In the genomic region with DNA sequence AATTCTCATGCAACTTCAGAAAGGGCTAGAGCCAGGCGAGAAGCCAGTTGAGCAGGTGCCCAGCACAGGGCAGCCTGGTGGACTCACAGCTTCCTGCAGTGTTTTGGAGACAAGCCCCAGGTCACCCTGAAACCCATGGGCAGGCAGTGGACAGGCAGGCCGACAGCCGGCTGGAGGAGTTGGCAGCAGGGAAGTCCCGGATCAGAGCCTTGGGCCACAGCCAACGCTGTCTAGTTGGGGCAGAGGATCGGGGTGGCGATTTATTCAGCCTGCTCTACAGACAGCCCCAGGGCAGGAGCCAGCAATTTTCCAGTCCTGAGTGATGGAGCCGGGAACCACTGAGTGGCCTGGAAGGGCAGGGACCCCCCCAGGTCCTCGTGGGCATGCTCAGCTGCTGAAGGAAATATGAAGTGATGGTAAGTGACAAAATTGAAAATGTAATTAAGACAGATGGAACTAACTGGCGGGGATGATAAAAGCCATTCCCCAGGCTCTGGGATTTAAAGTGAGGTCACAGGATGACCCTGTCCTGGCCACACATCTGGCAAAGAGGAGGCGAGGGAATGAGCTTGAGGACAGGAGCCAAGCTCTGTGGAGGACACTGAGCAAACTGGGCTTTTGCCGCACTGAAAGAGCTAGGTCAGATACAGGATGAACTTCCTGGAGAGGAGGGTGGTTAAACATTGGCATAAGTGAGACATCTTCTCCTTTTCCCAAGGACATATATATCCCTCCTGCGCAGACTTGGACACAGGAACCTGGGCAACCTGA, we compare ENCODE assay signal across 1 cellular context.
TF ChIP-seq lines count a peak whose summit lies in the region.

No MANE protein-coding gene starts in this region.

TF ChIP-seq in HepG2, 621 proteins besides CTCF, POLR2A, EP300 and RAD21:
- TF ChIP-seq, protein P1, sequence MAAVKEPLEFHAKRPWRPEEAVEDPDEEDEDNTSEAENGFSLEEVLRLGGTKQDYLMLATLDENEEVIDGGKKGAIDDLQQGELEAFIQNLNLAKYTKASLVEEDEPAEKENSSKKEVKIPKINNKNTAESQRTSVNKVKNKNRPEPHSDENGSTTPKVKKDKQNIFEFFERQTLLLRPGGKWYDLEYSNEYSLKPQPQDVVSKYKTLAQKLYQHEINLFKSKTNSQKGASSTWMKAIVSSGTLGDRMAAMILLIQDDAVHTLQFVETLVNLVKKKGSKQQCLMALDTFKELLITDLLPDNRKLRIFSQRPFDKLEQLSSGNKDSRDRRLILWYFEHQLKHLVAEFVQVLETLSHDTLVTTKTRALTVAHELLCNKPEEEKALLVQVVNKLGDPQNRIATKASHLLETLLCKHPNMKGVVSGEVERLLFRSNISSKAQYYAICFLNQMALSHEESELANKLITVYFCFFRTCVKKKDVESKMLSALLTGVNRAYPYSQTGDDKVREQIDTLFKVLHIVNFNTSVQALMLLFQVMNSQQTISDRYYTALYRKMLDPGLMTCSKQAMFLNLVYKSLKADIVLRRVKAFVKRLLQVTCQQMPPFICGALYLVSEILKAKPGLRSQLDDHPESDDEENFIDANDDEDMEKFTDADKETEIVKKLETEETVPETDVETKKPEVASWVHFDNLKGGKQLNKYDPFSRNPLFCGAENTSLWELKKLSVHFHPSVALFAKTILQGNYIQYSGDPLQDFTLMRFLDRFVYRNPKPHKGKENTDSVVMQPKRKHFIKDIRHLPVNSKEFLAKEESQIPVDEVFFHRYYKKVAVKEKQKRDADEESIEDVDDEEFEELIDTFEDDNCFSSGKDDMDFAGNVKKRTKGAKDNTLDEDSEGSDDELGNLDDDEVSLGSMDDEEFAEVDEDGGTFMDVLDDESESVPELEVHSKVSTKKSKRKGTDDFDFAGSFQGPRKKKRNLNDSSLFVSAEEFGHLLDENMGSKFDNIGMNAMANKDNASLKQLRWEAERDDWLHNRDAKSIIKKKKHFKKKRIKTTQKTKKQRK (IDR thresholded peaks at IDR 0.05; ENCODE audit: low read length): no peak
- no peak for TF ChIP-seq HNRNPK (IDR thresholded peaks at IDR 0.05; ENCODE audit: low read depth, low read length, poor library complexity, severe bottlenecking)
- TF ChIP-seq TEAD3 (CRISPR knock-in tag; optimal IDR thresholded peaks at IDR 0.05; ENCODE audit: borderline replicate concordance): no peak
- no peak for TF ChIP-seq ZNF776 (CRISPR knock-in tag; IDR thresholded peaks at IDR 0.05)
- no peak for TF ChIP-seq ELF3 (CRISPR knock-in tag; IDR thresholded peaks at IDR 0.05)
- no peak for TF ChIP-seq GATAD1 (CRISPR knock-in tag; IDR thresholded peaks at IDR 0.05)
- no peak for TF ChIP-seq ZNF430 (CRISPR knock-in tag; IDR thresholded peaks at IDR 0.05)
- no peak for TF ChIP-seq DPF2 (CRISPR knock-in tag; IDR thresholded peaks at IDR 0.05; ENCODE audit: borderline replicate concordance, low read depth)
- TF ChIP-seq ZNF547 (CRISPR knock-in tag; IDR thresholded peaks at IDR 0.05): no peak
- no peak for TF ChIP-seq KDM6A (CRISPR knock-in tag; IDR thresholded peaks at IDR 0.05; ENCODE audit: low read depth)
- no peak for TF ChIP-seq KDM2A (CRISPR knock-in tag; IDR thresholded peaks at IDR 0.05; ENCODE audit: borderline replicate concordance, low read depth)
- TF ChIP-seq, protein P2, sequence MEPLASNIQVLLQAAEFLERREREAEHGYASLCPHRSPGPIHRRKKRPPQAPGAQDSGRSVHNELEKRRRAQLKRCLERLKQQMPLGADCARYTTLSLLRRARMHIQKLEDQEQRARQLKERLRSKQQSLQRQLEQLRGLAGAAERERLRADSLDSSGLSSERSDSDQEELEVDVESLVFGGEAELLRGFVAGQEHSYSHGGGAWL (CRISPR knock-in tag; IDR thresholded peaks at IDR 0.05): no peak
- no peak for TF ChIP-seq ZNF446 (CRISPR knock-in tag; IDR thresholded peaks at IDR 0.05)
- TF ChIP-seq RBFOX2 (IDR thresholded peaks at IDR 0.05; ENCODE audit: low read depth, low read length): no peak
- no peak for TF ChIP-seq AHR (CRISPR knock-in tag; IDR thresholded peaks at IDR 0.05)
- no peak for TF ChIP-seq ZNF564 (CRISPR knock-in tag; IDR thresholded peaks at IDR 0.05)
- no peak for TF ChIP-seq SAFB2 (CRISPR knock-in tag; IDR thresholded peaks at IDR 0.05; ENCODE audit: borderline replicate concordance, low read depth)
- TF ChIP-seq ZSCAN12 (CRISPR knock-in tag; IDR thresholded peaks at IDR 0.05): no peak
